In the genomic region with DNA sequence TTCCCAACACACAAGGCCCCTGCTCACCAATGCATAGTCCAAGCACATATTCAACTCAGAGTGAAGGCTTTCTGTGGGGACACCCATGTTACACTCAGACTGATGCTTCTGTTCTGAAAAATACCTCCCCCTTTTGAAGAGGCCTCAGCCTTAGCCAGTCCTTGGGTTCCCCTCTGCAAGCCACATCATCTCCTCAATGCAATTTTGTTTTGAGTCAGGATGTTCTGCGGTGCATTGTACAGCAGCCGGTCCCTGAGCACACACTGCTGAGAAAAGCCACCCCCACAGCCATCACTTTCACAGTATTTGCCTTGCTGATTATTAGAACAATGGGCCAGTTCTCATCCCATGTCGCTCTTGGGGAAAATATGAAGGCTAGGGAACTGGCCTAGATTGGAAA, we compare ENCODE assay signal across 22 cellular contexts.
DNase-seq lines count a peak whose midpoint lies in the region; ATAC-seq and TF ChIP-seq lines count a peak whose summit lies in the region.
"Had no signal": no experiment of that assay in that cellular context is flagged by ENCODE, and none has a peak within 500 bp of the region (broad histone marks: within the 10 kb centered on the region; RNA-seq: fewer than 3 reads in every experiment).

No MANE protein-coding gene starts in this region.

- H3K27me3 ChIP-seq in GM23248 (replicated peaks; ENCODE audit: insufficient read depth), result no peaks in the 10 kb centered on the region
- H3K27me3 ChIP-seq: neutrophil, tibial nerve had no signal

- H2AFZ ChIP-seq in GM23248, result no peak overlapping the region
- H2AFZ ChIP-seq: GM23338 had no signal

- peaks cover 7% of the 10 kb centered on the region; the same call in 1 of the 2 replicates for H3K4me1 ChIP-seq in GM23248 (ENCODE audit: insufficient read depth)
- H3K4me1 ChIP-seq: tibial nerve had no signal

- H3K4me2 ChIP-seq in GM23248 (ENCODE audit: unreplicated experiment), result no peak overlapping the region
- H3K4me2 ChIP-seq: GM23338 had no signal

- no peaks in the 10 kb centered on the region for H3K9me3 ChIP-seq in GM23248 (ENCODE audit: low read depth)
- H3K9me3 ChIP-seq: neutrophil, tibial nerve had no signal

- TF ChIP-seq CTCF in foreskin fibroblast (IDR thresholded peaks at IDR 0.05; ENCODE audit: low read depth, low read length), result no peak

- H4K20me1 ChIP-seq in GM23248 (ENCODE audit: insufficient read depth), result no peaks in the 10 kb centered on the region

- no peaks in the 10 kb centered on the region for H3F3A ChIP-seq in GM23248 (ENCODE audit: insufficient read depth)

- peak; percentile 78 for ATAC-seq in GM21576 (IDR thresholded peaks at IDR 0.05; ENCODE audit: unreplicated experiment)
- ATAC-seq in HG03095 (IDR thresholded peaks at IDR 0.05; ENCODE audit: unreplicated experiment), result peak; percentile 98
- no peak for ATAC-seq in esophagus mucosa
- ATAC-seq: GM23338, sciatic nerve had no signal

- no peak overlapping the region for H3K4me3 ChIP-seq in GM23248
- H3K4me3 ChIP-seq in foreskin fibroblast (ENCODE audit: low read depth in 1 of 2, low read length in 2 of 2), result no peak overlapping the region
- H3K4me3 ChIP-seq: GM23338, tibial nerve had no signal

- WGBS in GM23248 (ENCODE audit: low coverage in 1 of 2, low lambda C conversion rate in 2 of 2, missing lambda C conversion rate in 2 of 2), 2 experiments, result 72 to 76% methylated on average over 3 of the region's 3 CpGs

- no peak overlapping the region for H3K9ac ChIP-seq in GM23248

- in situ Hi-C loops in GM23248 (cut with MboI), result no loop called here

- no peaks in the 10 kb centered on the region for H3K79me2 ChIP-seq in GM23248 (ENCODE audit: insufficient read depth)

- no peaks in the 10 kb centered on the region for H3K9me2 ChIP-seq in GM23248 (ENCODE audit: insufficient read depth)

- no peaks in the 10 kb centered on the region for H3K36me3 ChIP-seq in GM23248 (ENCODE audit: low read depth)
- H3K36me3 ChIP-seq: neutrophil, tibial nerve had no signal

- DNase-seq in NCI-H526 (lab: John Stamatoyannopoulos, UW) (peak; percentile 9 to 34), NCI-H526 treated with DMSO at 0.1 percent for 48 hours (lab: John Stamatoyannopoulos, UW) (no peak), GM23248 (no peak), foreskin fibroblast (no peak)
- DNase-seq in stimulated activated CD4-positive, alpha-beta T cell treated with anti-CD3 and anti-CD28 coated beads, Interleukin-4, amount 100 ng/mL, for 4 hours, result no peak
- DNase-seq: 8988T; activated CD4-positive, alpha-beta memory T cell treated with anti-CD3 and anti-CD28 coated beads, Interleukin-2, amount 10 ng/mL, durations not matched to agents 7 days and 5 days; CD4-positive, CD25-positive, alpha-beta regulatory T cell; DND-41; erythroblast; IMR-90; NCI-H1048; NCI-H345; OCI-M1; stimulated activated CD4-positive, alpha-beta T cell treated with anti-CD3 and anti-CD28 coated beads, Interleukin-4, amount 100 ng/mL, for 1 hour had no signal

- no peak overlapping the region for H3K27ac ChIP-seq in GM23248
- H3K27ac ChIP-seq: neutrophil, tibial nerve had no signal

Comparison
In these comparisons a context has a peak if more than half of its experiments do, and no peak if none do; other contexts are left out.
1. DNase-seq: peak in NCI-H526 (2 of 2); none in NCI-H526 treated with DMSO at 0.1 percent for 48 hours (single experiment), GM23248 (single experiment), foreskin fibroblast (0 of 2) and stimulated activated CD4-positive, alpha-beta T cell treated with anti-CD3 and anti-CD28 coated beads, Interleukin-4, amount 100 ng/mL, for 4 hours (0 of 2).